In the genomic region with DNA sequence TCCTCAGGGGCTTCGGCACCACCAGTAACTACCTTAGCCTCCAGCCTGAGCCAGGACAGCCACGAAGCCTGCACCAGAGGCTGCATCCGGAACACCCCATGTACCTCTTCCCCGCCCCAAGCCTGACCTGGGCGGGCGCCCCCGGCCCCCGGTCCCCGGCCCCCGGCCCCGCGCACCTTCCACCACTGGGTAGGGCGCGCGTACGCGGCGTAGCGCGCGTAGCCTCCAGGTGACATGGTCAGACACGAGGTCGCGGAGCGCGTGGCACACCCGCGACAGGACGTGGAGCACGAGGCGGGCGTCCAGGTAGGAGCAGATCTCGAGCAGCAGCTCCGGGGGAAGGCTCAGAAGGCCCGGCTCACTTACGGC, we compare ENCODE assay signal across 8 cellular contexts. TPM values are rescaled to one million over a fixed set of nuclear protein-coding genes. Genes with fewer than 3 reads are reported as not detected.
DNase-seq lines count a peak whose midpoint lies in the region; ATAC-seq and TF ChIP-seq lines count a peak whose summit lies in the region.

No MANE protein-coding gene starts in this region.

- H3K4me3 ChIP-seq in iPS-11a (ENCODE audit: low read depth, low read length), result peak overlapping the region; percentile 88

- DNase-seq in activated CD8-positive, alpha-beta T cell treated with anti-CD3 and anti-CD28 coated beads for 36 hours, result peak; percentile 25
- no peak for DNase-seq in NCI-H2171 treated with DMSO at 0.1 percent for 48 hours (lab: John Stamatoyannopoulos, UW)
- DNase-seq in stimulated activated naive CD4-positive, alpha-beta T cell treated with Interleukin-2 at 50 U/mL for 16 hours (lab: John Stamatoyannopoulos, UW), result no peak

- no peaks in the 10 kb centered on the region for H3K27me3 Mint-ChIP-seq in activated CD8-positive, alpha-beta T cell treated with anti-CD3 and anti-CD28 coated beads for 36 hours
- H3K27me3 Mint-ChIP-seq in stimulated activated memory B cell treated with anti-CD40 and anti-IgM and Interleukin-4, amounts not matched to agents 10 μg/mL and 1 μg/mL and 100 μg/mL, for 72 hours, result no peaks in the 10 kb centered on the region

- ATAC-seq in GM18868 (IDR thresholded peaks at IDR 0.05; ENCODE audit: unreplicated experiment), result peak; percentile 17
- ATAC-seq in HG02943 (IDR thresholded peaks at IDR 0.05; ENCODE audit: low read depth, unreplicated experiment), result peak; percentile 11
- ATAC-seq in activated CD8-positive, alpha-beta T cell treated with anti-CD3 and anti-CD28 coated beads for 36 hours, result peak; percentile 25
- ATAC-seq in stimulated activated memory B cell treated with anti-CD40 and anti-IgM and Interleukin-4, amounts not matched to agents 10 μg/mL and 1 μg/mL and 100 μg/mL, for 72 hours, result peak; percentile 39
- no peak for ATAC-seq in HG03039 (IDR thresholded peaks at IDR 0.05; ENCODE audit: unreplicated experiment)

- CTCF ChIA-PET in activated CD8-positive, alpha-beta T cell treated with anti-CD3 and anti-CD28 coated beads for 36 hours (lab: Charles Lee), result interaction anchor here (0.6 to 2.0 kb wide), 6 partner anchors 20 to 69 kb away, joined by 3 to 7 read pairs (median 4); no protein-coding TSS in a partner anchor

- peak overlapping the region; percentile 96 for H3K27ac Mint-ChIP-seq in activated CD8-positive, alpha-beta T cell treated with anti-CD3 and anti-CD28 coated beads for 36 hours
- peak overlapping the region; percentile 95 for H3K27ac Mint-ChIP-seq in stimulated activated memory B cell treated with anti-CD40 and anti-IgM and Interleukin-4, amounts not matched to agents 10 μg/mL and 1 μg/mL and 100 μg/mL, for 72 hours

- peaks cover 12% of the 10 kb centered on the region for H3K36me3 Mint-ChIP-seq in activated CD8-positive, alpha-beta T cell treated with anti-CD3 and anti-CD28 coated beads for 36 hours (ENCODE audit: low read depth)
- H3K36me3 Mint-ChIP-seq in stimulated activated memory B cell treated with anti-CD40 and anti-IgM and Interleukin-4, amounts not matched to agents 10 μg/mL and 1 μg/mL and 100 μg/mL, for 72 hours, result peaks cover 15% of the 10 kb centered on the region

- peaks cover 13% of the 10 kb centered on the region for H3K4me1 Mint-ChIP-seq in activated CD8-positive, alpha-beta T cell treated with anti-CD3 and anti-CD28 coated beads for 36 hours (ENCODE audit: low read depth)
- H3K4me1 Mint-ChIP-seq in stimulated activated memory B cell treated with anti-CD40 and anti-IgM and Interleukin-4, amounts not matched to agents 10 μg/mL and 1 μg/mL and 100 μg/mL, for 72 hours, result no peaks in the 10 kb centered on the region

- H3K9me3 Mint-ChIP-seq in activated CD8-positive, alpha-beta T cell treated with anti-CD3 and anti-CD28 coated beads for 36 hours, result no peaks in the 10 kb centered on the region
- H3K9me3 Mint-ChIP-seq in stimulated activated memory B cell treated with anti-CD40 and anti-IgM and Interleukin-4, amounts not matched to agents 10 μg/mL and 1 μg/mL and 100 μg/mL, for 72 hours, result no peaks in the 10 kb centered on the region

- POLR2A ChIA-PET in activated CD8-positive, alpha-beta T cell treated with anti-CD3 and anti-CD28 coated beads for 36 hours (lab: Charles Lee), result interaction anchor here (0.5 to 5.3 kb wide), 20 partner anchors 11 to 152 kb away, joined by 3 to 38 read pairs (median 6); a partner anchor contains a TSS

- TF ChIP-seq CTCF in activated CD8-positive, alpha-beta T cell treated with anti-CD3 and anti-CD28 coated beads for 36 hours (IDR thresholded peaks at IDR 0.05), result no peak

- H3K4me3 Mint-ChIP-seq in activated CD8-positive, alpha-beta T cell treated with anti-CD3 and anti-CD28 coated beads for 36 hours, result peak overlapping the region; percentile 79
- peak overlapping the region; percentile 89 for H3K4me3 Mint-ChIP-seq in stimulated activated memory B cell treated with anti-CD40 and anti-IgM and Interleukin-4, amounts not matched to agents 10 μg/mL and 1 μg/mL and 100 μg/mL, for 72 hours

- intact Hi-C loops in activated CD8-positive, alpha-beta T cell treated with anti-CD3 and anti-CD28 coated beads for 36 hours (cut with micrococcal nuclease), result no loop called here

RNA-seq across cellular contexts. Expression of a gene that starts 0.5 kb away (rescaled TPM):
- 10 to 100 TPM in 1 of 2 experiments, 1 to 10 TPM in 1; 9.9 to 10.8 TPM for total RNA-seq in activated CD8-positive, alpha-beta T cell treated with anti-CD3 and anti-CD28 coated beads for 36 hours

RNA-seq across cellular contexts. Expression of a gene that starts 8.2 kb away (rescaled TPM):
- not detected for total RNA-seq in activated CD8-positive, alpha-beta T cell treated with anti-CD3 and anti-CD28 coated beads for 36 hours

RNA-seq across cellular contexts. Expression of a gene that starts 14.3 kb away (rescaled TPM):
- total RNA-seq in activated CD8-positive, alpha-beta T cell treated with anti-CD3 and anti-CD28 coated beads for 36 hours, result 100 to 1,000 TPM; 113 TPM

RNA-seq across cellular contexts. Expression of a gene that starts 27.8 kb away (rescaled TPM):
- total RNA-seq in activated CD8-positive, alpha-beta T cell treated with anti-CD3 and anti-CD28 coated beads for 36 hours, result 10 to 100 TPM; 90.7 to 94.5 TPM

RNA-seq across cellular contexts. Expression of a gene that starts 29.4 kb away (rescaled TPM):
- total RNA-seq in activated CD8-positive, alpha-beta T cell treated with anti-CD3 and anti-CD28 coated beads for 36 hours, result 10 to 100 TPM; 17.5 to 23.2 TPM
